Comparison of ENCODE assay signal across 21 cellular contexts in the genomic region with DNA sequence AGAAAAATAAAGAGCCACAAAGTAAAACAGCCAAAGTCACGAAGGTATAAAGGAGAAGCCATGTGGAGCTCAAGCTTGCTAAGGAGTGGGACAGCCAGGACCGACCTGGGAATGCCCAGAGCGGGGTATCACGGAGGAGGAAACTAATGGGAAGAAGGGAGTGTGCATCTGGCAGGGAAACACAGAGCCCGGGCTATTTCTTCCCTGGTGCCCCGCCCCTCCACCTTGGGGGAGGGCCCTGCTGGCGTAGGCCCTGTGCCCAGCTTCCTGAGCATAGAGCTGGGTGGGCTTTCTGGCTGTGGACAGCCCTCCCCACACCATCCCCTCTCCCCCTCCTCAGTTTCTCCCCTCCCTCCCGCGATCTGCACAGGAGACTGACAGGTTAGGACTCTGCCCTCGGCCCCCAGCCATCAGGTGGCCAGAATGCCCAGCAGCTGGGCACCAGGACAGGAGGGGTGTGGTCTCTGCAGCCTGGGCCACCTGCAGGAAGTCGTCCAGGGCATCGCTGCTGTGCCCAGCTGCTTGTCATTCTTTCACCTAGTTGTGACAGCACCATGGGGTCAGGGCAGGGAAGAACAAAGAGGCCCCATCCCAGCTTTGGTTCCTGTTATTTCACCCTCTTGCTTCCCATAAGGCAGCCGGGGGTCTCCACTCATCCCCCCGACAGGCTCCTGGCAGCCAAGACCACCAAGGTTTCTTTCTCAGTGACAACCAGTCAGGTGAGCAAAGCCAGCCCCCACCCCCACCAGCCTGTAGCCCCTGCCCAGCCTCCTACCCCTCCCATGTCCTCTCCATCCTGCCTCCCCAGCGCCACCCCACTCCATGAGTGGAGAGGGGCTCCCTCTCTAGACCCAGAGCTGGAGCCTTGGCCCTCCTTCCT. TPM values are rescaled to one million over a fixed set of nuclear protein-coding genes. Genes with fewer than 3 reads are reported as not detected.
DNase-seq lines count a peak whose midpoint lies in the region; ATAC-seq and TF ChIP-seq lines count a peak whose summit lies in the region.
"Had no signal": no experiment of that assay in that cellular context is flagged by ENCODE, and none has a peak within 500 bp of the region (broad histone marks: within the 10 kb centered on the region; RNA-seq: fewer than 3 reads in every experiment).

No MANE protein-coding gene starts in this region.

- CTCF ChIA-PET in PC-3 (lab: Charles Lee), result no interaction called here

- peak overlapping the region; percentile 19; the same call in 1 of the 2 replicates for H2AFZ ChIP-seq in PC-3 (ENCODE audit: low read length)

- no peak overlapping the region for H3K9ac ChIP-seq in BLaER1 treated with 17β-estradiol and CSF1 and Interleukin-3, amounts not matched to agents 10 nM and 100 nM
- H3K9ac ChIP-seq in PC-3 (ENCODE audit: low read length), result no peak overlapping the region

- no peaks in the 10 kb centered on the region for H3K9me2 ChIP-seq in PC-3 (replicated peaks; ENCODE audit: low read length)

- no peaks in the 10 kb centered on the region for H4K20me1 ChIP-seq in BLaER1 treated with 17β-estradiol and CSF1 and Interleukin-3, amounts not matched to agents 10 nM and 100 nM
- no peaks in the 10 kb centered on the region for H4K20me1 ChIP-seq in PC-3 (ENCODE audit: low read length)

- peaks cover 0 to 28% (median 20%) of the 10 kb centered on the region in 10 experiments; a peak in 16 of 20 replicates for H3K4me1 ChIP-seq in BLaER1 treated with 17β-estradiol and CSF1 and Interleukin-3, amounts not matched to agents 10 nM and 100 nM
- H3K4me1 ChIP-seq in PC-3 (ENCODE audit: insufficient read depth, low read length) (no peaks in the 10 kb centered on the region), BE2C (peaks cover 22% of the 10 kb centered on the region)

- no peaks in the 10 kb centered on the region for H3K36me3 ChIP-seq in BLaER1 treated with 17β-estradiol and CSF1 and Interleukin-3, amounts not matched to agents 10 nM and 100 nM
- H3K36me3 ChIP-seq in H7 (replicated peaks; ENCODE audit: control insufficient read depth, insufficient read depth, low read length) (no peaks in the 10 kb centered on the region), PC-3 (ENCODE audit: low read depth, low read length) (no peaks in the 10 kb centered on the region), BE2C (no peaks in the 10 kb centered on the region)
- H3K36me3 ChIP-seq: cardiac muscle cell had no signal

- no peaks in the 10 kb centered on the region for H3K79me2 ChIP-seq in PC-3 (ENCODE audit: low read length)

- no peak for TF ChIP-seq CTCF in PC-3 (conservative IDR thresholded peaks at IDR 0.05; ENCODE audit: low read depth, low read length)
- no peak for TF ChIP-seq CTCF in BE2C (IDR thresholded peaks at IDR 0.05; ENCODE audit: low read depth, low read length)

- peak; percentile 45 for ATAC-seq in PC-3
- ATAC-seq in left colon, result peak; percentile 91
- ATAC-seq: activated naive CD8-positive, alpha-beta T cell treated with anti-CD3 and anti-CD28 coated beads, Interleukin-2, amount 50 U/mL, for 24 hours had no signal

- peak; percentile 65 for DNase-seq in H7
- no peak for DNase-seq in PC-3
- peak; percentile 50 to 56 for DNase-seq in left colon
- DNase-seq in BE2C, result no peak
- DNase-seq in activated T-cell treated with anti-CD3 and anti-CD28 coated beads, Interleukin-2, amount 50 U/mL, for 1 hour, result no peak
- no peak for DNase-seq in cerebellar cortex (ENCODE audit: low spot score)
- DNase-seq in effector CD8-positive, alpha-beta T cell (lab: John Stamatoyannopoulos, UW), result no peak
- DNase-seq: activated CD4-positive, alpha-beta T cell treated with anti-CD3 and anti-CD28 coated beads for 4 hours; activated naive CD8-positive, alpha-beta T cell treated with anti-CD3 and anti-CD28 coated beads, Interleukin-2, amount 50 U/mL, for 24 hours; DMS79 treated with DMSO at 0.1 percent for 48 hours; KBM-7; NCI-H1105; NCI-H82; nucleus accumbens; stimulated activated CD4-positive, alpha-beta T cell treated with anti-CD3 and anti-CD28 coated beads, Interleukin-4, amount 100 ng/mL, for 4 hours; T1000 had no signal

- H3K4me3 ChIP-seq in BLaER1 treated with 17β-estradiol and CSF1 and Interleukin-3, amounts not matched to agents 10 nM and 100 nM, result no peak overlapping the region
- H3K4me3 ChIP-seq in H7 (ENCODE audit: insufficient read depth, low read depth, low read length) (no peak overlapping the region), PC-3 (ENCODE audit: low read length) (no peak overlapping the region), BE2C (ENCODE audit: low read depth, low read length) (no peak overlapping the region)
- H3K4me3 ChIP-seq: cardiac muscle cell had no signal

- no peaks in the 10 kb centered on the region for H3F3A ChIP-seq in PC-3 (ENCODE audit: low read length, unreplicated experiment)

- peaks cover 8 to 16% (median 13%) of the 10 kb centered on the region in 11 experiments; a peak in 21 of 22 replicates for H3K27me3 ChIP-seq in BLaER1 treated with 17β-estradiol and CSF1 and Interleukin-3, amounts not matched to agents 10 nM and 100 nM
- H3K27me3 ChIP-seq in H7 (ENCODE audit: control insufficient read depth, insufficient read depth, low read length), result no peaks in the 10 kb centered on the region
- H3K27me3 ChIP-seq in PC-3 (ENCODE audit: low read length), result no peaks in the 10 kb centered on the region; the same call in 1 of the 2 replicates
- H3K27me3 ChIP-seq in BE2C, result no peaks in the 10 kb centered on the region

- intact Hi-C loops in PC-3 (cut with micrococcal nuclease) (no loop called here), left colon (cut with DNase I, micrococcal nuclease) (no loop called here)

- H3K27ac ChIP-seq in BLaER1 treated with 17β-estradiol and CSF1 and Interleukin-3, amounts not matched to agents 10 nM and 100 nM, result peak overlapping the region in 2 of 11 experiments; percentile 5 to 10; a peak in 1 of 22 replicates
- H3K27ac ChIP-seq in PC-3 (ENCODE audit: low read length), result no peak overlapping the region
- H3K27ac ChIP-seq: cardiac muscle cell had no signal

- H3K4me2 ChIP-seq in BLaER1 treated with 17β-estradiol and CSF1 and Interleukin-3, amounts not matched to agents 10 nM and 100 nM, result peak overlapping the region in 8 of 11 experiments; percentile 9 to 49 (median 30); a peak in 9 of 22 replicates
- H3K4me2 ChIP-seq in PC-3 (ENCODE audit: low read length), result peak overlapping the region; percentile 27; the same call in 1 of the 2 replicates

- no peaks in the 10 kb centered on the region for H3K9me3 ChIP-seq in BLaER1 treated with 17β-estradiol and CSF1 and Interleukin-3, amounts not matched to agents 10 nM and 100 nM (replicated peaks in 1 of 11)
- H3K9me3 ChIP-seq in PC-3 (ENCODE audit: low read length), result no peaks in the 10 kb centered on the region
- no peaks in the 10 kb centered on the region for H3K9me3 ChIP-seq in BE2C

- no TSS peak for BruUV-seq in PC-3 (replicated peaks; lab: Mats Ljungman, UMichigan)

- POLR2A ChIA-PET in PC-3 (lab: Charles Lee; ENCODE audit: unreplicated experiment), result no interaction called here

RNA-seq across cellular contexts. Expression of gene DCAF7, which starts 7.1 kb away (rescaled TPM):
- total RNA-seq in H7 (2014; rRNA removed; shearing (Covaris generic)), result 60.8 and 68.2 TPM in 2 replicates
- total RNA-seq in PC-3 (2014; rRNA removed) (46.5 and 55.5 TPM in 2 replicates), left colon (10 to 100 TPM; 74.0 to 91.2 TPM)
- 175 TPM for polyA plus RNA-seq in BE2C (2012; ENCODE audit: insufficient read depth, insufficient read length, low read depth)

RNA-seq across cellular contexts. Expression of gene KCNH6, which starts 20.0 kb away (rescaled TPM):
- 1.5 and 1.6 TPM in 2 replicates for total RNA-seq in H7 (2014; rRNA removed; shearing (Covaris generic))
- total RNA-seq in PC-3 (2014; rRNA removed), result not detected in 2 replicates
- total RNA-seq in left colon, result 1 to 10 TPM in 1 of 2 donors, under 1 TPM in 1; 0.58 to 1.1 TPM
- polyA plus RNA-seq in BE2C (2012; ENCODE audit: insufficient read depth, insufficient read length, low read depth), result 6.0 TPM
- total RNA-seq: frontal cortex, mesothelial cell of epicardium, urinary bladder had no signal
- polyA plus RNA-seq: urinary bladder had no signal

RNA-seq across cellular contexts. Expression of gene TACO1, which starts 57.5 kb away (rescaled TPM):
- 20.0 and 22.2 TPM in 2 replicates for total RNA-seq in H7 (2014; rRNA removed; shearing (Covaris generic))
- total RNA-seq in PC-3 (2014; rRNA removed) (47.9 and 70.0 TPM in 2 replicates), left colon (10 to 100 TPM; 36.0 to 39.6 TPM)
- polyA plus RNA-seq in BE2C (2012; ENCODE audit: insufficient read depth, insufficient read length, low read depth), result 20.0 TPM

Comparison
In these comparisons a context has a peak if more than half of its experiments do, and no peak if none do; other contexts are left out.
1. DNase-seq: peak in H7 (single experiment) and left colon (2 of 2); none in PC-3 (single experiment), BE2C (single experiment), activated T-cell treated with anti-CD3 and anti-CD28 coated beads, Interleukin-2, amount 50 U/mL, for 1 hour (single experiment), cerebellar cortex (single experiment) and effector CD8-positive, alpha-beta T cell (single experiment).